In the genomic region with DNA sequence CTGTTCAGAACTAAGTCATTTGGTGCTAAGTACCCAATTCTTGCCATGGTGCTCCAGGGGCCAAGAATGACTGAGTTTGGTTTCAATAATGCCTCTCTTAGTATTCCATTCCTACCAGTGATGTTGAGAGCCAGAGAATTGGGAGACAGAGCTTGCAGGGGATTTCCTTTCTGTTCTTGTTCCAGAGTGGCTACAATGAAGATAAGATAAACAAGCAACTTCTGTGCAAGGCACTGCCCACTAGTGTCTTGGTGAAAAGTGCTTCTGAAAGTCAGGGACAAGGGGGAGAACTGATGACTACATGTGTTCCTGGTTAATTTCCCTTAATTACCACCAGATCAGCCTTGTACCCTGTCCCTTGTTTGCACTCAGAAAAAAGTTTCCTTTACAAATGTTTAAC, we compare ENCODE assay signal across 1 cellular context.
TF ChIP-seq lines count a peak whose summit lies in the region.

No MANE protein-coding gene starts in this region.

TF ChIP-seq in HepG2, 621 proteins besides CTCF, POLR2A, EP300 and RAD21 (continued from another document):
- TF ChIP-seq ZNF430 (CRISPR knock-in tag; IDR thresholded peaks at IDR 0.05) (no peak), HDAC1 (CRISPR knock-in tag; IDR thresholded peaks at IDR 0.05) (peak; percentile 32; the same call in 1 of the 2 replicates), ZNF564 (CRISPR knock-in tag; IDR thresholded peaks at IDR 0.05) (no peak), SP2 (CRISPR knock-in tag; IDR thresholded peaks at IDR 0.05) (no peak), FOXJ3 (CRISPR knock-in tag; IDR thresholded peaks at IDR 0.05; ENCODE audit: borderline replicate concordance) (no peak), ARNT (IDR thresholded peaks at IDR 0.05) (no peak), CREB1 (IDR thresholded peaks at IDR 0.05) (no peak), CREB1 (CRISPR knock-in tag; IDR thresholded peaks at IDR 0.05) (no peak), ZNF790 (CRISPR knock-in tag; IDR thresholded peaks at IDR 0.05; ENCODE audit: borderline replicate concordance) (no peak), WIZ (CRISPR knock-in tag; IDR thresholded peaks at IDR 0.05) (no peak)
- TF ChIP-seq, protein P1, sequence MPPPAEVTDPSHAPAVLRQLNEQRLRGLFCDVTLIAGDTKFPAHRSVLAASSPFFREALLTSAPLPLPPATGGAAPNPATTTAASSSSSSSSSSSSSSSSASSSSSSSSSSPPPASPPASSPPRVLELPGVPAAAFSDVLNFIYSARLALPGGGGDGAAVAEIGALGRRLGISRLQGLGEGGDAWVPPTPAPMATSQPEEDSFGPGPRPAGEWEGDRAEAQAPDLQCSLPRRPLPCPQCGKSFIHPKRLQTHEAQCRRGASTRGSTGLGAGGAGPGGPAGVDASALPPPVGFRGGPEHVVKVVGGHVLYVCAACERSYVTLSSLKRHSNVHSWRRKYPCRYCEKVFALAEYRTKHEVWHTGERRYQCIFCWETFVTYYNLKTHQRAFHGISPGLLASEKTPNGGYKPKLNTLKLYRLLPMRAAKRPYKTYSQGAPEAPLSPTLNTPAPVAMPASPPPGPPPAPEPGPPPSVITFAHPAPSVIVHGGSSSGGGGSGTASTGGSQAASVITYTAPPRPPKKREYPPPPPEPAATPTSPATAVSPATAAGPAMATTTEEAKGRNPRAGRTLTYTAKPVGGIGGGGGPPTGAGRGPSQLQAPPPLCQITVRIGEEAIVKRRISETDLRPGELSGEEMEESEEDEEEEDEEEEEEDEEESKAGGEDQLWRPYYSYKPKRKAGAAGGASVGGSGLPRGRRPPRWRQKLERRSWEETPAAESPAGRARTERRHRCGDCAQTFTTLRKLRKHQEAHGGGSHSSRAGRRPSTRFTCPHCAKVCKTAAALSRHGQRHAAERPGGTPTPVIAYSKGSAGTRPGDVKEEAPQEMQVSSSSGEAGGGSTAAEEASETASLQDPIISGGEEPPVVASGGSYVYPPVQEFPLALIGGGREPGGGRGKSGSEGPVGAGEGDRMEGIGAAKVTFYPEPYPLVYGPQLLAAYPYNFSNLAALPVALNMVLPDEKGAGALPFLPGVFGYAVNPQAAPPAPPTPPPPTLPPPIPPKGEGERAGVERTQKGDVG (CRISPR knock-in tag; IDR thresholded peaks at IDR 0.05; ENCODE audit: borderline replicate concordance): no peak
